Comparison of ENCODE assay signal across 17 cellular contexts in genomic region chr22:46894081-46894671, GRCh38.
DNase-seq lines count a peak whose midpoint lies in the region; ATAC-seq and TF ChIP-seq lines count a peak whose summit lies in the region.
"Had no signal": no experiment of that assay in that cellular context is flagged by ENCODE, and none has a peak within 500 bp of the region (broad histone marks: within the 10 kb centered on the region; RNA-seq: fewer than 3 reads in every experiment).

No MANE protein-coding gene starts in this region.

- no peak for TF ChIP-seq POLR2A in transverse colon (IDR thresholded peaks at IDR 0.05)

- TF ChIP-seq CTCF in mucosa of descending colon (IDR thresholded peaks at IDR 0.05), result no peak
- no peak for TF ChIP-seq CTCF in transverse colon (IDR thresholded peaks at IDR 0.05)

- peak; percentile 93 for ATAC-seq in Right ventricle myocardium inferior
- ATAC-seq in mucosa of descending colon, result peak; percentile 25
- ATAC-seq in HG03097 (IDR thresholded peaks at IDR 0.05; ENCODE audit: low FRiP score, unreplicated experiment), result no peak
- no peak for ATAC-seq in GM21447 (IDR thresholded peaks at IDR 0.05; ENCODE audit: unreplicated experiment)
- ATAC-seq: activated naive CD4-positive, alpha-beta T cell treated with anti-CD3 and anti-CD28 coated beads, Interleukin-2, amount 50 U/mL, for 72 hours; esophagus mucosa; naive thymus-derived CD8-positive, alpha-beta T cell had no signal

- H3K27ac ChIP-seq in transverse colon, result peak overlapping the region; percentile 24 to 54 (median 40)
- H3K27ac ChIP-seq: KMS-11, RWPE1, tibial artery had no signal

- no peak for DNase-seq in Right ventricle myocardium inferior (ENCODE audit: missing footprints)
- DNase-seq in cardiac septum (ENCODE audit: low spot score), result no peak
- DNase-seq in globus pallidus (ENCODE audit: low spot score), result peak; percentile 34
- no peak for DNase-seq in mucosa of descending colon
- no peak for DNase-seq in transverse colon
- no peak for DNase-seq in NCI-H2171 treated with DMSO at 0.1 percent for 48 hours (lab: John Stamatoyannopoulos, UW)
- DNase-seq: 8988T; naive thymus-derived CD8-positive, alpha-beta T cell; NCI-H187; NCI-H748 treated with DMSO at 0.1 percent for 48 hours; tibial artery had no signal

- in situ Hi-C loops in transverse colon (cut with MboI; ENCODE audit: low pct_ligation_motif_present in 1 of 4, low pct_unique_long_range_greater_than_20kb in 1 of 4, low sequenced_read_pairs in 3 of 4), result no loop called here

- WGBS in transverse colon (ENCODE audit: low coverage in 1 of 2), 2 donors, result 81 to 100% methylated on average over 1 to 12 of the region's 12 CpGs

- intact Hi-C loops in Right ventricle myocardium inferior (cut with DNase I), result no loop called here
- intact Hi-C loops in cardiac septum (cut with DNase I), result no loop called here
- intact Hi-C loops in mucosa of descending colon (cut with DNase I, micrococcal nuclease), result no loop called here
- intact Hi-C loops in transverse colon (cut with DNase I; ENCODE audit: low total_unique reads), result no loop called here

- H3K27me3 ChIP-seq in transverse colon, result no peaks in the 10 kb centered on the region
- H3K27me3 ChIP-seq: tibial artery had no signal

- H3K4me1 ChIP-seq in mucosa of descending colon (ENCODE audit: low read depth) (no peaks in the 10 kb centered on the region), transverse colon (peaks cover 0 to 14% (median 5%) of the 10 kb centered on the region in 4 donors)
- H3K4me1 ChIP-seq: tibial artery had no signal

- no peaks in the 10 kb centered on the region for H3K9me3 ChIP-seq in mucosa of descending colon
- H3K9me3 ChIP-seq in transverse colon, result no peaks in the 10 kb centered on the region
- H3K9me3 ChIP-seq: tibial artery had no signal

- H3K36me3 ChIP-seq in mucosa of descending colon (ENCODE audit: low read depth), result no peaks in the 10 kb centered on the region
- H3K36me3 ChIP-seq in transverse colon, result no peaks in the 10 kb centered on the region

- no peak for TF ChIP-seq EP300 in transverse colon (IDR thresholded peaks at IDR 0.05; ENCODE audit: low read depth)

- H3K4me3 ChIP-seq in mucosa of descending colon, result no peak overlapping the region
- H3K4me3 ChIP-seq in transverse colon, result no peak overlapping the region
- H3K4me3 ChIP-seq: tibial artery had no signal

Comparison
In these comparisons a context has a peak if more than half of its experiments do, and no peak if none do; other contexts are left out.
1. ATAC-seq: peak in Right ventricle myocardium inferior (single experiment) and mucosa of descending colon (single experiment); none in HG03097 (single experiment) and GM21447 (single experiment).